ENCODE assay signal across 1 cellular context in genomic region chr11:125942276-125942611, GRCh38.
TF ChIP-seq lines count a peak whose summit lies in the region.

No MANE protein-coding gene starts in this region.

TF ChIP-seq in GM12878, 131 proteins besides CTCF, POLR2A, EP300 and RAD21:
- no peak for TF ChIP-seq NKRF (conservative IDR thresholded peaks at IDR 0.05)
- TF ChIP-seq TCF7 (IDR thresholded peaks at IDR 0.05; ENCODE audit: borderline replicate concordance), result no peak
